Comparison of ENCODE assay signal across 1 cellular context in the genomic region with DNA sequence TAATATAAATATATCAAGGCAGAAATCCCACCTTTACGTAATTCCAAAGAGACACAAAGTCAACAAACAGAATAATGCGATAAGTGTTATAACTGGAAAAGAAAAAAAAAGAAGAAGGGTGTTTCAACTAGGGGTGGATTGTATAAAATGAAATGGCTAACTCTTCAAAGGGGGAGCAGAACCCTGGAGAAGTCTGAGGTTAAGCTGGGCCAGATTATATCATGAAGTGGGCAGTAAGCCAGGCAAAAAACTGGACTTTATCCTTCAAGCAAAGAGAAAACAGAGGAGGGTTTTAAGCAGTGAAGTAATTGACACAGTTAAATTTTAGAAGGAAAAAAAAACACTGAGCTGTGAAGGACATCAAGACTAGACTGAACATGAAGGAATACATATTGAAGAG.
TF ChIP-seq lines count a peak whose summit lies in the region.

No MANE protein-coding gene starts in this region.

TF ChIP-seq in HepG2, 621 proteins besides CTCF, POLR2A, EP300 and RAD21 (continues in another document):
- TF ChIP-seq HDAC1 (CRISPR knock-in tag; IDR thresholded peaks at IDR 0.05), result peak; percentile 23; the same call in 1 of the 2 replicates
- TF ChIP-seq, protein P1, sequence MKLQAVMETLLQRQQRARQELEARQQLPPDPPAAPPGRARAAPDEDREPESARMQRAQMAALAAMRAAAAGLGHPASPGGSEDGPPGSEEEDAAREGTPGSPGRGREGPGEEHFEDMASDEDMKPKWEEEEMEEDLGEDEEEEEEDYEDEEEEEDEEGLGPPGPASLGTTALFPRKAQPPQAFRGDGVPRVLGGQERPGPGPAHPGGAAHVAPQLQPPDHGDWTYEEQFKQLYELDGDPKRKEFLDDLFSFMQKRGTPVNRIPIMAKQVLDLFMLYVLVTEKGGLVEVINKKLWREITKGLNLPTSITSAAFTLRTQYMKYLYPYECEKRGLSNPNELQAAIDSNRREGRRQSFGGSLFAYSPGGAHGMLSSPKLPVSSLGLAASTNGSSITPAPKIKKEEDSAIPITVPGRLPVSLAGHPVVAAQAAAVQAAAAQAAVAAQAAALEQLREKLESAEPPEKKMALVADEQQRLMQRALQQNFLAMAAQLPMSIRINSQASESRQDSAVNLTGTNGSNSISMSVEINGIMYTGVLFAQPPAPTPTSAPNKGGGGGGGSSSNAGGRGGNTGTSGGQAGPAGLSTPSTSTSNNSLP (IDR thresholded peaks at IDR 0.05; ENCODE audit: low read depth, low read length), result peak; percentile 66; the same call in 1 of the 2 replicates
- no peak for TF ChIP-seq MBNL3 (CRISPR knock-in tag; conservative IDR thresholded peaks at IDR 0.05)
- no peak for TF ChIP-seq SP2 (CRISPR knock-in tag; IDR thresholded peaks at IDR 0.05)
- no peak for TF ChIP-seq ZNF766 (CRISPR knock-in tag; IDR thresholded peaks at IDR 0.05; ENCODE audit: borderline replicate concordance)
- TF ChIP-seq BCL6 (CRISPR knock-in tag; IDR thresholded peaks at IDR 0.05), result peak; percentile 72
- 0 out of 2 replicates have a peak, but pooled peaks have one; percentile 19 for TF ChIP-seq DRAP1 (CRISPR knock-in tag; IDR thresholded peaks at IDR 0.05)
- no peak for TF ChIP-seq MIXL1 (CRISPR knock-in tag; IDR thresholded peaks at IDR 0.05)
- TF ChIP-seq, protein P2, sequence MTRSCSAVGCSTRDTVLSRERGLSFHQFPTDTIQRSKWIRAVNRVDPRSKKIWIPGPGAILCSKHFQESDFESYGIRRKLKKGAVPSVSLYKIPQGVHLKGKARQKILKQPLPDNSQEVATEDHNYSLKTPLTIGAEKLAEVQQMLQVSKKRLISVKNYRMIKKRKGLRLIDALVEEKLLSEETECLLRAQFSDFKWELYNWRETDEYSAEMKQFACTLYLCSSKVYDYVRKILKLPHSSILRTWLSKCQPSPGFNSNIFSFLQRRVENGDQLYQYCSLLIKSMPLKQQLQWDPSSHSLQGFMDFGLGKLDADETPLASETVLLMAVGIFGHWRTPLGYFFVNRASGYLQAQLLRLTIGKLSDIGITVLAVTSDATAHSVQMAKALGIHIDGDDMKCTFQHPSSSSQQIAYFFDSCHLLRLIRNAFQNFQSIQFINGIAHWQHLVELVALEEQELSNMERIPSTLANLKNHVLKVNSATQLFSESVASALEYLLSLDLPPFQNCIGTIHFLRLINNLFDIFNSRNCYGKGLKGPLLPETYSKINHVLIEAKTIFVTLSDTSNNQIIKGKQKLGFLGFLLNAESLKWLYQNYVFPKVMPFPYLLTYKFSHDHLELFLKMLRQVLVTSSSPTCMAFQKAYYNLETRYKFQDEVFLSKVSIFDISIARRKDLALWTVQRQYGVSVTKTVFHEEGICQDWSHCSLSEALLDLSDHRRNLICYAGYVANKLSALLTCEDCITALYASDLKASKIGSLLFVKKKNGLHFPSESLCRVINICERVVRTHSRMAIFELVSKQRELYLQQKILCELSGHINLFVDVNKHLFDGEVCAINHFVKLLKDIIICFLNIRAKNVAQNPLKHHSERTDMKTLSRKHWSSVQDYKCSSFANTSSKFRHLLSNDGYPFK (CRISPR knock-in tag; IDR thresholded peaks at IDR 0.05; ENCODE audit: borderline replicate concordance), result no peak
- TF ChIP-seq, protein P3, sequence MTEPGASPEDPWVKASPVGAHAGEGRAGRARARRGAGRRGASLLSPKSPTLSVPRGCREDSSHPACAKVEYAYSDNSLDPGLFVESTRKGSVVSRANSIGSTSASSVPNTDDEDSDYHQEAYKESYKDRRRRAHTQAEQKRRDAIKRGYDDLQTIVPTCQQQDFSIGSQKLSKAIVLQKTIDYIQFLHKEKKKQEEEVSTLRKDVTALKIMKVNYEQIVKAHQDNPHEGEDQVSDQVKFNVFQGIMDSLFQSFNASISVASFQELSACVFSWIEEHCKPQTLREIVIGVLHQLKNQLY (CRISPR knock-in tag; IDR thresholded peaks at IDR 0.05), result no peak
- no peak for TF ChIP-seq ZNF670 (CRISPR knock-in tag; IDR thresholded peaks at IDR 0.05; ENCODE audit: borderline replicate concordance)
- no peak for TF ChIP-seq ZNF775 (CRISPR knock-in tag; IDR thresholded peaks at IDR 0.05; ENCODE audit: borderline replicate concordance)
- TF ChIP-seq ZNF318 (CRISPR knock-in tag; IDR thresholded peaks at IDR 0.05), result no peak
- TF ChIP-seq ZSCAN22 (CRISPR knock-in tag; IDR thresholded peaks at IDR 0.05), result no peak
- no peak for TF ChIP-seq MZF1 (CRISPR knock-in tag; IDR thresholded peaks at IDR 0.05; ENCODE audit: borderline replicate concordance)
- TF ChIP-seq YEATS2 (CRISPR knock-in tag; IDR thresholded peaks at IDR 0.05; ENCODE audit: borderline replicate concordance), result peak; percentile 22; the same call in 1 of the 2 replicates
- TF ChIP-seq, protein P4, sequence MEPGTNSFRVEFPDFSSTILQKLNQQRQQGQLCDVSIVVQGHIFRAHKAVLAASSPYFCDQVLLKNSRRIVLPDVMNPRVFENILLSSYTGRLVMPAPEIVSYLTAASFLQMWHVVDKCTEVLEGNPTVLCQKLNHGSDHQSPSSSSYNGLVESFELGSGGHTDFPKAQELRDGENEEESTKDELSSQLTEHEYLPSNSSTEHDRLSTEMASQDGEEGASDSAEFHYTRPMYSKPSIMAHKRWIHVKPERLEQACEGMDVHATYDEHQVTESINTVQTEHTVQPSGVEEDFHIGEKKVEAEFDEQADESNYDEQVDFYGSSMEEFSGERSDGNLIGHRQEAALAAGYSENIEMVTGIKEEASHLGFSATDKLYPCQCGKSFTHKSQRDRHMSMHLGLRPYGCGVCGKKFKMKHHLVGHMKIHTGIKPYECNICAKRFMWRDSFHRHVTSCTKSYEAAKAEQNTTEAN (CRISPR knock-in tag; conservative IDR thresholded peaks at IDR 0.05), result no peak
- TF ChIP-seq ZBTB7B (CRISPR knock-in tag; IDR thresholded peaks at IDR 0.05), result peak; percentile 64; the same call in 1 of the 2 replicates
- TF ChIP-seq PHF8 (CRISPR knock-in tag; IDR thresholded peaks at IDR 0.05), result no peak
- no peak for TF ChIP-seq TP53 (CRISPR knock-in tag; conservative IDR thresholded peaks at IDR 0.05)
- TF ChIP-seq ZBTB38 (CRISPR knock-in tag; IDR thresholded peaks at IDR 0.05), result no peak
- no peak for TF ChIP-seq ZNF747 (CRISPR knock-in tag; IDR thresholded peaks at IDR 0.05; ENCODE audit: borderline replicate concordance)
- no peak for TF ChIP-seq ZNF441 (CRISPR knock-in tag; IDR thresholded peaks at IDR 0.05; ENCODE audit: borderline replicate concordance)
- TF ChIP-seq HINFP (CRISPR knock-in tag; IDR thresholded peaks at IDR 0.05; ENCODE audit: low read depth), result no peak
- TF ChIP-seq, protein P5, sequence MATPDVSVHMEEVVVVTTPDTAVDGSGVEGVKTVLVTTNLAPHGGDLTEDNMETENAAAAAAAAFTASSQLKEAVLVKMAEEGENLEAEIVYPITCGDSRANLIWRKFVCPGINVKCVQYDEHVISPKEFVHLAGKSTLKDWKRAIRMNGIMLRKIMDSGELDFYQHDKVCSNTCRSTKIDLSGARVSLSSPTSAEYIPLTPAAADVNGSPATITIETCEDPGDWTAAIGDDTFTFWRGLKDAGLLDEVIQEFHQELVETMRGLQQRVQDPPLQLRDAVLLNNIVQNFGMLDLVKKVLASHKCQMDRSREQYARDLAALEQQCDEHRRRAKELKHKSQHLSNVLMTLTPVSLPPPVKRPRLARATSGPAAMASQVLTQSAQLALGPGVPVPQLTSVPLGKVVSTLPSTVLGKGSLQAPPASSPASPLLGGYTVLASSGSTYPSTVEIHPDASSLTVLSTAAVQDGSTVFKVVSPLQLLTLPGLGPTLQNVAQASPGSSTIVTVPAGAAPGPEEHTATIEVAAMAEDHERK (CRISPR knock-in tag; IDR thresholded peaks at IDR 0.05; ENCODE audit: low read depth), result no peak
- TF ChIP-seq HES4 (CRISPR knock-in tag; IDR thresholded peaks at IDR 0.05; ENCODE audit: borderline replicate concordance), result no peak
- TF ChIP-seq, protein P6, sequence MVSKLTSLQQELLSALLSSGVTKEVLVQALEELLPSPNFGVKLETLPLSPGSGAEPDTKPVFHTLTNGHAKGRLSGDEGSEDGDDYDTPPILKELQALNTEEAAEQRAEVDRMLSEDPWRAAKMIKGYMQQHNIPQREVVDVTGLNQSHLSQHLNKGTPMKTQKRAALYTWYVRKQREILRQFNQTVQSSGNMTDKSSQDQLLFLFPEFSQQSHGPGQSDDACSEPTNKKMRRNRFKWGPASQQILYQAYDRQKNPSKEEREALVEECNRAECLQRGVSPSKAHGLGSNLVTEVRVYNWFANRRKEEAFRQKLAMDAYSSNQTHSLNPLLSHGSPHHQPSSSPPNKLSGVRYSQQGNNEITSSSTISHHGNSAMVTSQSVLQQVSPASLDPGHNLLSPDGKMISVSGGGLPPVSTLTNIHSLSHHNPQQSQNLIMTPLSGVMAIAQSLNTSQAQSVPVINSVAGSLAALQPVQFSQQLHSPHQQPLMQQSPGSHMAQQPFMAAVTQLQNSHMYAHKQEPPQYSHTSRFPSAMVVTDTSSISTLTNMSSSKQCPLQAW (CRISPR knock-in tag; IDR thresholded peaks at IDR 0.05), result no peak
- no peak for TF ChIP-seq ZFAT (CRISPR knock-in tag; conservative IDR thresholded peaks at IDR 0.05)
- TF ChIP-seq THAP11 (CRISPR knock-in tag; IDR thresholded peaks at IDR 0.05), result peak; percentile 17; the same call in 1 of the 2 replicates
- TF ChIP-seq ZKSCAN5 (CRISPR knock-in tag; IDR thresholded peaks at IDR 0.05), result no peak
- TF ChIP-seq ZBTB3 (CRISPR knock-in tag; IDR thresholded peaks at IDR 0.05; ENCODE audit: borderline replicate concordance, low read depth), result 0 out of 2 replicates have a peak, but pooled peaks have one; percentile 36
- TF ChIP-seq GTF2F1 (IDR thresholded peaks at IDR 0.05; ENCODE audit: low read length), result no peak
- no peak for TF ChIP-seq CREB1 (IDR thresholded peaks at IDR 0.05)
- TF ChIP-seq CREB1 (CRISPR knock-in tag; IDR thresholded peaks at IDR 0.05), result no peak
